In the genomic region with DNA sequence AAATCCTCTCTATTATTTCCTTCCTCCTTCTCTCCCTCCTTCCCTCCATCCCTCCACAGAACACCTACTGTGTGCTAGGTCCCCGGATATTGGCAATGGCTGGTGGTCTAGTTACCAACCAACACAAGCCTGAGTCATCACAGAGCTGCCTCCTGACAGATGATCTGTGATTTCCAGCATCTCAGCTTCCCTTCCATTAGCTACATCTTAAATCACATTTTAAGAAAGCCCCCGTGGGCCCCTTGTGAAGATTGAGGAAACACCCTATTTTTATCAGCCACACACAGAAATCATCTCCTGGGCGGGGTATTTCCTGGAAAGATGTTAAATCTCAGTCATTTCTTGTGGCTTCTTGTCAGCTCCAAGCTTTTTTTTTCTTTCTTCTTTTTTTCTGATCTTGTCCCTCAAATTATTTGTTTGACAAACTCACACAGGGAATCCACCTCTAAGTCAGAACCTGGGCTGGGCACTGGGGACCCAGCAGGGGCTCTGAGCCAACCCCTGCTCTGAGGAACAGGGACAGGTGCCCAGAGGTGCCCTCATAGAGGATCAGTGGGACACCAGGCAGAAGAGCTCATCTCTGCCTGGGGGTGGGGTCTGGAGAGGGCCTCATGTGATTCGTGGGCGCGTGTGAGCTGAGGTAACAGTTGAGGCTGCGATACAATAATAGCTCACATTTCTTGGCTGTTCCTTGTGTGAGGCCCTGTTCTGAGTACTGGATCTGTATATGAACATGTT, we compare ENCODE assay signal across 1 cellular context.
TF ChIP-seq lines count a peak whose summit lies in the region.

No MANE protein-coding gene starts in this region.

TF ChIP-seq in K562, 482 proteins besides CTCF, POLR2A, EP300 and RAD21 (continued from another document):
- TF ChIP-seq HINFP (tag; conservative IDR thresholded peaks at IDR 0.05; ENCODE audit: low read depth) (no peak), CEBPZ (IDR thresholded peaks at IDR 0.05; ENCODE audit: borderline replicate concordance, low read depth, low read length) (no peak), RBM22 (IDR thresholded peaks at IDR 0.05; ENCODE audit: low read depth, low read length, poor library complexity, severe bottlenecking) (no peak), MEF2A (IDR thresholded peaks at IDR 0.05; ENCODE audit: control insufficient read depth, low read depth, low read length) (no peak), SFPQ (IDR thresholded peaks at IDR 0.05; ENCODE audit: low read depth, low read length) (no peak), ARHGAP35 (IDR thresholded peaks at IDR 0.05; ENCODE audit: partially characterized antibody) (no peak), HEY1 (CRISPR knock-in tag; IDR thresholded peaks at IDR 0.05; ENCODE audit: borderline replicate concordance) (no peak), CBFA2T2 (conservative IDR thresholded peaks at IDR 0.05) (peak; percentile 9; the same call in 1 of the 2 replicates), ARNT (IDR thresholded peaks at IDR 0.05) (no peak), ARID2 (IDR thresholded peaks at IDR 0.05) (no peak), STAG1 (CRISPR knock-in tag; IDR thresholded peaks at IDR 0.05; ENCODE audit: borderline replicate concordance) (no peak), MEIS2 (IDR thresholded peaks at IDR 0.05; ENCODE audit: partially characterized antibody) (peak; percentile 35), ZNF23 (CRISPR knock-in tag; IDR thresholded peaks at IDR 0.05) (no peak), RCOR1 (IDR thresholded peaks at IDR 0.05; ENCODE audit: borderline replicate concordance in 1 of 2, low read depth in 2 of 2, low read length in 2 of 2) (peak in 1 of 2 experiments; percentile 87; a peak in 2 of 4 replicates)
- TF ChIP-seq, protein P1, sequence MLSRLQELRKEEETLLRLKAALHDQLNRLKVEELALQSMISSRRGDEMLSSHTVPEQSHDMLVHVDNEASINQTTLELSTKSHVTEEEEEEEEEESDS (CRISPR knock-in tag; IDR thresholded peaks at IDR 0.05) = no peak
- TF ChIP-seq, protein P2, sequence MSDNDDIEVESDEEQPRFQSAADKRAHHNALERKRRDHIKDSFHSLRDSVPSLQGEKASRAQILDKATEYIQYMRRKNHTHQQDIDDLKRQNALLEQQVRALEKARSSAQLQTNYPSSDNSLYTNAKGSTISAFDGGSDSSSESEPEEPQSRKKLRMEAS (CRISPR knock-in tag; IDR thresholded peaks at IDR 0.05) = no peak
- TF ChIP-seq, protein P3, sequence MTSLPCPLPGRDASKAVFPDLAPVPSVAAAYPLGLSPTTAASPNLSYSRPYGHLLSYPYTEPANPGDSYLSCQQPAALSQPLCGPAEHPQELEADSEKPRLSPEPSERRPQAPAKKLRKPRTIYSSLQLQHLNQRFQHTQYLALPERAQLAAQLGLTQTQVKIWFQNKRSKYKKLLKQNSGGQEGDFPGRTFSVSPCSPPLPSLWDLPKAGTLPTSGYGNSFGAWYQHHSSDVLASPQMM (CRISPR knock-in tag; IDR thresholded peaks at IDR 0.05) = no peak
